ENCODE assay signal across 8 cellular contexts in the genomic region with DNA sequence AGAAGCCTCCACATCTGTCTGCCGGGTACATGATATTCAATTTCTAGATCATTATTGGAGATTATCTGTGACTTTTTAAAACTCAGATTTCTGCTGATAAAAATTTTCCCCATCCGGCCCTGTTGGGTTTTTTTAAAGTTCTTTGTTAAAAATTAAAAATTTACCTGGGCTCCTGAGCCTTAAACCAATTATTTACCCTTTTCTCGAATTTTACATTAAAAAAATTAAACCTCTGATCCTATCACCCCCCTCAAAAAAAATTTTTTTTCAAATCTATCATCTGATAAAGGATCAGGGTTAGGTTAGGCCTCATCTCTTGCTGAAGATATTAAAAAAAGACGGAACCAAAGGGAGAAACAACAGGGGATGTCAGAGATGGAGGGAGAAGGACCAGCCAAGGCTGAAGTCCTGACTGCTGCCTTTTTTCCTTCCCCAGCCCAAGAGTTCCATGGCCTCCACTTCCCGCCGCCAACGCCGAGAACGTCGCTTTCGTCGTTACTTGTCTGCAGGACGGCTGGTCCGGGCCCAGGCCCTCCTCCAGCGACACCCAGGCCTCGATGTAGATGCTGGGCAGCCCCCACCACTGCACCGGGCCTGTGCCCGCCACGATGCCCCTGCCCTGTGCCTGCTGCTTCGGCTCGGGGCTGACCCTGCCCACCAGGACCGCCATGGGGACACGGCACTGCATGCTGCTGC. TPM values are rescaled to one million over a fixed set of nuclear protein-coding genes. Genes with fewer than 3 reads are reported as not detected.
DNase-seq lines count a peak whose midpoint lies in the region; ATAC-seq and TF ChIP-seq lines count a peak whose summit lies in the region.

No MANE protein-coding gene starts in this region.

- peak overlapping the region; percentile 82 for H3K4me2 ChIP-seq in OCI-LY7 (ENCODE audit: low read length)
- peak overlapping the region; percentile 20 for H3K4me2 ChIP-seq in neuronal stem cell (ENCODE audit: insufficient read depth, low read length, poor library complexity, severe bottlenecking)

- no peak overlapping the region for H2BK5ac ChIP-seq in neuronal stem cell (ENCODE audit: low read length)

- peak overlapping the region; percentile 82 for H2BK12ac ChIP-seq in neuronal stem cell (ENCODE audit: low read length)

- peak overlapping the region; percentile 96 for H3K23ac ChIP-seq in neuronal stem cell (ENCODE audit: low read depth, low read length, poor library complexity)

- no peaks in the 10 kb centered on the region for H4K20me1 ChIP-seq in OCI-LY7 (ENCODE audit: insufficient read depth, low read length)

- H3K36me3 ChIP-seq in CD8-positive, alpha-beta T cell (ENCODE audit: insufficient read depth, low read length), result no peaks in the 10 kb centered on the region
- H3K36me3 ChIP-seq in OCI-LY7 (ENCODE audit: insufficient read depth, low read length) (peaks cover 28% of the 10 kb centered on the region), neuronal stem cell (replicated peaks in 1 of 2; ENCODE audit: control insufficient read depth in 2 of 2, insufficient read depth in 2 of 2, low read length in 2 of 2) (peaks cover 6 to 44% of the 10 kb centered on the region in 2 donors)

- peak overlapping the region; percentile 92 for H4K8ac ChIP-seq in neuronal stem cell (ENCODE audit: low read depth, low read length)

- TSS peak; percentile 79 for BruUV-seq in OCI-LY7 (replicated peaks; lab: Mats Ljungman, UMichigan)

- H3K36me3 Mint-ChIP-seq in CD8-positive, alpha-beta T cell, result peaks cover 7% of the 10 kb centered on the region
- no peaks in the 10 kb centered on the region for H3K36me3 Mint-ChIP-seq in endothelial cell (ENCODE audit: low read depth, unreplicated experiment)

- H3K4me3 Mint-ChIP-seq in CD8-positive, alpha-beta T cell, result peak overlapping the region; percentile 79
- H3K4me3 Mint-ChIP-seq in endothelial cell (ENCODE audit: unreplicated experiment), result peak overlapping the region; percentile 85

- H2AK5ac ChIP-seq in neuronal stem cell (ENCODE audit: low read depth, low read length), result peak overlapping the region; percentile 99

- CTCF ChIA-PET in CD8-positive, alpha-beta T cell (lab: Charles Lee), result interaction anchor here (0.7 to 17.2 kb wide), 10 partner anchors 11 to 282 kb away, joined by 3 to 660 read pairs (median 4); a partner anchor contains a TSS
- CTCF ChIA-PET in OCI-LY7 (lab: Charles Lee; ENCODE audit: unreplicated experiment), result interaction anchor here (1.1 to 3.3 kb wide), 5 partner anchors 33 to 51 kb away, joined by 3 to 23 read pairs (median 5); a partner anchor contains a TSS

- no peaks in the 10 kb centered on the region for H3K9me2 ChIP-seq in OCI-LY7 (ENCODE audit: insufficient read depth, low read length)

- WGBS in neuronal stem cell (ENCODE audit: extremely low coverage in 2 of 2, insufficient read length in 2 of 2, insufficient replicate concordance in 1 of 2), 2 donors, result 100% methylated on average over 1 of the region's 23 CpGs; no CpG with 5 or more reads in 1 of the 2 donors

- TF ChIP-seq CTCF in CD8-positive, alpha-beta T cell (IDR thresholded peaks at IDR 0.05), result no peak
- TF ChIP-seq CTCF in OCI-LY7 (conservative IDR thresholded peaks at IDR 0.05; ENCODE audit: low read length), result no peak
- no peak for TF ChIP-seq CTCF in endothelial cell (IDR thresholded peaks at IDR 0.05; ENCODE audit: unreplicated experiment)

- H4K91ac ChIP-seq in neuronal stem cell (ENCODE audit: low read depth, low read length, poor library complexity), result no peak overlapping the region

- H3K4me3 ChIP-seq in CD8-positive, alpha-beta T cell (ENCODE audit: low read depth, low read length), result no peak overlapping the region
- H3K4me3 ChIP-seq in OCI-LY7 (ENCODE audit: low read depth, low read length, poor library complexity, severe bottlenecking), result peak overlapping the region; percentile 67
- peak overlapping the region in 1 of 2 donors; percentile 46 for H3K4me3 ChIP-seq in neuronal stem cell (ENCODE audit: low read length in 2 of 2)

- no peak for DNase-seq in CD8-positive, alpha-beta T cell
- no peak for DNase-seq in OCI-LY7 (ENCODE audit: low spot score)
- no peak for DNase-seq in endothelial cell (ENCODE audit: low spot score)
- DNase-seq in neuronal stem cell (ENCODE audit: low spot score), result no peak
- DNase-seq in NCI-H524 treated with DMSO at 0.1 percent for 48 hours (lab: John Stamatoyannopoulos, UW), result no peak
- DNase-seq in DMS153 (lab: John Stamatoyannopoulos, UW), result no peak
- DNase-seq in DMS 273 (lab: John Stamatoyannopoulos, UW; ENCODE audit: unreplicated experiment), result no peak
- no peak for DNase-seq in MV-4-11 (lab: John Stamatoyannopoulos, UW)

- H3K27me3 Mint-ChIP-seq in CD8-positive, alpha-beta T cell (ENCODE audit: low read depth), result no peaks in the 10 kb centered on the region
- H3K27me3 Mint-ChIP-seq in endothelial cell (ENCODE audit: unreplicated experiment), result peaks cover 2% of the 10 kb centered on the region

- H3K4ac ChIP-seq in neuronal stem cell (ENCODE audit: low read length), result peak overlapping the region; percentile 98

- H3K14ac ChIP-seq in neuronal stem cell (ENCODE audit: low read length), result peak overlapping the region; percentile 25

- POLR2A ChIA-PET in CD8-positive, alpha-beta T cell (lab: Charles Lee), result interaction anchor here (0.5 to 3.4 kb wide), 7 partner anchors 32 to 49 kb away, joined by 3 to 31 read pairs (median 5); a partner anchor contains a TSS
- POLR2A ChIA-PET in OCI-LY7 (lab: Charles Lee), result interaction anchor here (0.7 to 2.9 kb wide), 16 partner anchors 12 to 56 kb away, joined by 3 to 30 read pairs (median 5); a partner anchor contains a TSS

- H2AFZ ChIP-seq in OCI-LY7 (ENCODE audit: low read length) (0 out of 2 replicates have a peak overlapping the region, but pooled peaks have one; percentile 23), neuronal stem cell (ENCODE audit: low read length) (peak overlapping the region; percentile 73)

- intact Hi-C loops in CD8-positive, alpha-beta T cell (cut with DNase I, micrococcal nuclease), result loop anchor here (1.0 to 10.0 kb wide), 15 partner anchors 24 to 1483 kb away; a partner anchor contains a TSS
- intact Hi-C loops in OCI-LY7 (cut with micrococcal nuclease; ENCODE audit: unreplicated experiment), result loop anchor here (1.0 to 10.0 kb wide), 4 partner anchors 33 to 283 kb away; a partner anchor contains a TSS

- H3K18ac ChIP-seq in neuronal stem cell (ENCODE audit: low read length), result peak overlapping the region; percentile 74

- no peaks in the 10 kb centered on the region for H3K9me3 Mint-ChIP-seq in CD8-positive, alpha-beta T cell
- no peaks in the 10 kb centered on the region for H3K9me3 Mint-ChIP-seq in endothelial cell (ENCODE audit: unreplicated experiment)

- peaks cover 23% of the 10 kb centered on the region for H3K79me2 ChIP-seq in OCI-LY7 (ENCODE audit: insufficient read depth, low read depth, low read length)

- peaks cover 5% of the 10 kb centered on the region for H3K79me1 ChIP-seq in neuronal stem cell (ENCODE audit: low read depth, low read length)

- peak overlapping the region; percentile 55 for H3K27ac ChIP-seq in CD8-positive, alpha-beta T cell (ENCODE audit: low read depth, low read length)
- peak overlapping the region; percentile 64 for H3K27ac ChIP-seq in OCI-LY7 (ENCODE audit: low read depth, low read length, poor library complexity, severe bottlenecking)
- H3K27ac ChIP-seq in neuronal stem cell (replicated peaks; ENCODE audit: low read length), result no peak overlapping the region

- peak overlapping the region; percentile 30 for H2BK15ac ChIP-seq in neuronal stem cell (ENCODE audit: low read length)

- H2BK120ac ChIP-seq in neuronal stem cell (ENCODE audit: low read depth, low read length), result peak overlapping the region; percentile 57

- no peak for ATAC-seq in CD8-positive, alpha-beta T cell

- H3K9ac ChIP-seq in neuronal stem cell (ENCODE audit: low read depth, low read length, poor library complexity), result peak overlapping the region; percentile 89

- no peaks in the 10 kb centered on the region for H3K27me3 ChIP-seq in CD8-positive, alpha-beta T cell (ENCODE audit: insufficient read depth, low read length)
- H3K27me3 ChIP-seq in neuronal stem cell (ENCODE audit: control insufficient read depth in 3 of 3, insufficient read depth in 3 of 3, low read depth in 1 of 3, low read length in 3 of 3), result no peaks in the 10 kb centered on the region

- peak overlapping the region; percentile 90 for H3K27ac Mint-ChIP-seq in CD8-positive, alpha-beta T cell
- peak overlapping the region; percentile 87 for H3K27ac Mint-ChIP-seq in endothelial cell (ENCODE audit: unreplicated experiment)

- H3K9me3 ChIP-seq in CD8-positive, alpha-beta T cell (ENCODE audit: low read length), result no peaks in the 10 kb centered on the region
- H3K9me3 ChIP-seq in OCI-LY7 (ENCODE audit: low read length) (no peaks in the 10 kb centered on the region; the same call in 1 of the 2 replicates), neuronal stem cell (replicated peaks in 1 of 2; ENCODE audit: control insufficient read depth in 2 of 2, insufficient read depth in 1 of 2, low read depth in 1 of 2, low read length in 2 of 2) (peaks cover 0 to 2% of the 10 kb centered on the region in 2 donors)

- peaks cover 39% of the 10 kb centered on the region for H3K4me1 Mint-ChIP-seq in CD8-positive, alpha-beta T cell (ENCODE audit: low read depth)
- peaks cover 10% of the 10 kb centered on the region for H3K4me1 Mint-ChIP-seq in endothelial cell (ENCODE audit: unreplicated experiment)

- peaks cover 25% of the 10 kb centered on the region for H3K4me1 ChIP-seq in CD8-positive, alpha-beta T cell (ENCODE audit: insufficient read depth, low read length)
- H3K4me1 ChIP-seq in OCI-LY7 (ENCODE audit: insufficient read depth, low read length, poor library complexity, severe bottlenecking), result peaks cover 59% of the 10 kb centered on the region
- H3K4me1 ChIP-seq in neuronal stem cell (ENCODE audit: control insufficient read depth in 2 of 2, insufficient read depth in 1 of 2, low read depth in 1 of 2, low read length in 2 of 2), result peaks cover 11 to 12% of the 10 kb centered on the region in 2 donors

RNA-seq across cellular contexts. Expression of a gene that starts 0.5 kb away (rescaled TPM):
- 1 to 10 TPM; 6.1 to 7.0 TPM for total RNA-seq in CD8-positive, alpha-beta T cell
- total RNA-seq in OCI-LY7 (2014; rRNA removed; shearing (Covaris generic)), result 17.1 and 21.8 TPM in 2 replicates
- 22.7 and 23.2 TPM in 2 replicates for total RNA-seq in OCI-LY7 (2022)
- total RNA-seq in endothelial cell (ENCODE audit: unreplicated experiment), result 13.4 TPM
- polyA plus RNA-seq in neuronal stem cell (2013, experiment 1 of 2), result 22.2 TPM
- polyA plus RNA-seq in neuronal stem cell (2013, experiment 2 of 2), result 22.0 TPM

RNA-seq across cellular contexts. Expression of a gene that starts 1.5 kb away (rescaled TPM):
- 1 to 10 TPM; 1.3 to 3.0 TPM for total RNA-seq in CD8-positive, alpha-beta T cell
- 3.8 and 4.2 TPM in 2 replicates for total RNA-seq in OCI-LY7 (2014; rRNA removed; shearing (Covaris generic))
- total RNA-seq in OCI-LY7 (2022) (14.1 and 15.9 TPM in 2 replicates), endothelial cell (ENCODE audit: unreplicated experiment) (1.8 TPM)
- polyA plus RNA-seq in neuronal stem cell (2013, experiment 1 of 2), result 6.0 TPM
- 5.1 TPM for polyA plus RNA-seq in neuronal stem cell (2013, experiment 2 of 2)

RNA-seq across cellular contexts. Expression of a gene that starts 6.1 kb away (rescaled TPM):
- 100 to 1,000 TPM; 483 to 518 TPM for total RNA-seq in CD8-positive, alpha-beta T cell
- total RNA-seq in OCI-LY7 (2014; rRNA removed; shearing (Covaris generic)), result 736 and 747 TPM in 2 replicates
- 478 and 481 TPM in 2 replicates for total RNA-seq in OCI-LY7 (2022)
- total RNA-seq in endothelial cell (ENCODE audit: unreplicated experiment), result 336 TPM
- 297 TPM for polyA plus RNA-seq in neuronal stem cell (2013, experiment 1 of 2)
- 291 TPM for polyA plus RNA-seq in neuronal stem cell (2013, experiment 2 of 2)

RNA-seq across cellular contexts. Expression of a gene that starts 19.1 kb away (rescaled TPM):
- total RNA-seq in CD8-positive, alpha-beta T cell, result not detected
- total RNA-seq in OCI-LY7 (2014; rRNA removed; shearing (Covaris generic)), result not detected in 2 replicates
- total RNA-seq in OCI-LY7 (2022) (not detected in 2 replicates), endothelial cell (ENCODE audit: unreplicated experiment) (not detected)
- polyA plus RNA-seq in neuronal stem cell (2013, experiment 1 of 2), result not detected
- not detected for polyA plus RNA-seq in neuronal stem cell (2013, experiment 2 of 2)

RNA-seq across cellular contexts. Expression of a gene that starts 24.2 kb away (rescaled TPM):
- total RNA-seq in CD8-positive, alpha-beta T cell, result 10 to 100 TPM; 17.1 to 17.2 TPM
- total RNA-seq in OCI-LY7 (2014; rRNA removed; shearing (Covaris generic)), result 0.98 and 1.1 TPM in 2 replicates
- total RNA-seq in OCI-LY7 (2022) (4.1 and 4.3 TPM in 2 replicates), endothelial cell (ENCODE audit: unreplicated experiment) (not detected)
- 0.07 TPM for polyA plus RNA-seq in neuronal stem cell (2013, experiment 1 of 2)
- 0.07 TPM for polyA plus RNA-seq in neuronal stem cell (2013, experiment 2 of 2)
